Comparison of ENCODE assay signal across 1 cellular context in genomic region chr12:120831648-120832267, GRCh38.
A peak's percentile ranks its signal among the peaks of the same experiment; 100 is the strongest.
TF ChIP-seq lines count a peak whose summit lies in the region.

No MANE protein-coding gene starts in this region.

TF ChIP-seq in K562, 482 proteins besides CTCF, POLR2A, EP300 and RAD21 (continued from another document):
- TF ChIP-seq ATF2 (CRISPR knock-in tag; IDR thresholded peaks at IDR 0.05) (no peak), HCFC1 (IDR thresholded peaks at IDR 0.05; ENCODE audit: low read depth, low read length) (no peak), RBM17 (IDR thresholded peaks at IDR 0.05; ENCODE audit: borderline replicate concordance, low read depth, low read length) (no peak), TEAD4 (IDR thresholded peaks at IDR 0.05; ENCODE audit: low read length) (peak; percentile 34; the same call in 1 of the 2 replicates), TEAD4 (CRISPR knock-in tag; IDR thresholded peaks at IDR 0.05; ENCODE audit: borderline replicate concordance) (no peak), TEAD2 (tag; IDR thresholded peaks at IDR 0.05) (no peak), CBFA2T3 (IDR thresholded peaks at IDR 0.05) (peak; percentile 49), ILK (tag; IDR thresholded peaks at IDR 0.05; ENCODE audit: borderline replicate concordance, low read depth) (no peak), ZNF232 (CRISPR knock-in tag; IDR thresholded peaks at IDR 0.05) (no peak), TAF1 (IDR thresholded peaks at IDR 0.05; ENCODE audit: control insufficient read depth, extremely low read depth, insufficient read depth, low read length, severe bottlenecking) (no peak), ZBTB1 (CRISPR knock-in tag; IDR thresholded peaks at IDR 0.05; ENCODE audit: borderline replicate concordance, low read depth) (no peak), ZNF655 (CRISPR knock-in tag; IDR thresholded peaks at IDR 0.05) (no peak), PCBP1 (IDR thresholded peaks at IDR 0.05; ENCODE audit: low read depth, low read length, poor library complexity, severe bottlenecking) (no peak), COPS2 (conservative IDR thresholded peaks at IDR 0.05) (no peak), ZBTB26 (CRISPR knock-in tag; IDR thresholded peaks at IDR 0.05) (no peak), ZFP30 (CRISPR knock-in tag; IDR thresholded peaks at IDR 0.05; ENCODE audit: borderline replicate concordance) (no peak), FOXJ2 (tag; IDR thresholded peaks at IDR 0.05) (no peak), ARID1B (IDR thresholded peaks at IDR 0.05) (peak; percentile 41), ZNF224 (CRISPR knock-in tag; IDR thresholded peaks at IDR 0.05) (no peak), ZNF561 (CRISPR knock-in tag; conservative IDR thresholded peaks at IDR 0.05) (no peak), ZNF57 (CRISPR knock-in tag; IDR thresholded peaks at IDR 0.05) (no peak), KAT2B (IDR thresholded peaks at IDR 0.05; ENCODE audit: low read depth, low read length) (no peak), SMARCE1 (IDR thresholded peaks at IDR 0.05) (0 out of 2 replicates have a peak, but pooled peaks have one; percentile 27), ZNF764 (CRISPR knock-in tag; IDR thresholded peaks at IDR 0.05; ENCODE audit: low read depth) (no peak), ZNF512 (tag; IDR thresholded peaks at IDR 0.05) (no peak), TCF3 (CRISPR knock-in tag; IDR thresholded peaks at IDR 0.05) (peak; percentile 16; the same call in 1 of the 2 replicates), ZBED1 (IDR thresholded peaks at IDR 0.05) (no peak), POLR3G (IDR thresholded peaks at IDR 0.05; ENCODE audit: extremely low read depth, insufficient read length, insufficient replicate concordance) (no peak), ZMIZ1 (IDR thresholded peaks at IDR 0.05; ENCODE audit: low read depth in 2 of 2, low read length in 2 of 2) (no peak), PHB2 (IDR thresholded peaks at IDR 0.05; ENCODE audit: low read depth) (no peak), HNRNPUL1 (IDR thresholded peaks at IDR 0.05; ENCODE audit: low read length) (no peak), SAFB2 (IDR thresholded peaks at IDR 0.05; ENCODE audit: borderline replicate concordance, low read depth, low read length, severe bottlenecking) (no peak), ZNF408 (CRISPR knock-in tag; IDR thresholded peaks at IDR 0.05; ENCODE audit: low read depth) (no peak), TEAD1 (CRISPR knock-in tag; IDR thresholded peaks at IDR 0.05) (no peak), ZNF644 (tag; IDR thresholded peaks at IDR 0.05; ENCODE audit: low read depth) (no peak)
